In genomic region chr5:132802044-132802684, GRCh38 we compare ENCODE assay signal across 27 cellular contexts. TPM values are rescaled to one million over a fixed set of nuclear protein-coding genes. Genes with fewer than 3 reads are reported as not detected.
A peak's percentile ranks its signal among the peaks of the same experiment; 100 is the strongest.
DNase-seq lines count a peak whose midpoint lies in the region; ATAC-seq and TF ChIP-seq lines count a peak whose summit lies in the region.
"Had no signal": no experiment of that assay in that cellular context is flagged by ENCODE, and none has a peak within 500 bp of the region (broad histone marks: within the 10 kb centered on the region; RNA-seq: fewer than 3 reads in every experiment).

No MANE protein-coding gene starts in this region.

- 89 to 95% methylated on average over 4 to 5 of the region's 5 CpGs for whole genome bisulfite sequencing in endodermal cell (ENCODE audit: insufficient coverage in 1 of 2, insufficient read length in 1 of 2), 2 experiments

- POLR2A ChIA-PET in activated naive CD8-positive, alpha-beta T cell treated with anti-CD3 and anti-CD28 coated beads, Interleukin-2, amount 10 ng/mL, durations not matched to agents 7 days and 5 days (lab: Charles Lee) = no interaction called here
- POLR2A ChIA-PET in OCI-LY7 (lab: Charles Lee) = interaction anchor here (0.7 to 1.0 kb wide), 3 partner anchors 13 to 435 kb away, joined by 3 to 4 read pairs (median 3); no protein-coding TSS in a partner anchor

- H3K9me3 ChIP-seq in OCI-LY7 (ENCODE audit: low read length) (no peaks in the 10 kb centered on the region), endodermal cell (ENCODE audit: control insufficient read depth, low read length) (no peaks in the 10 kb centered on the region)
- H3K9me3 ChIP-seq: Caco-2, esophagus squamous epithelium, mucosa of descending colon, suprapubic skin, uterus had no signal

- peaks cover 51% of the 10 kb centered on the region for H3K27me3 Mint-ChIP-seq in activated naive CD8-positive, alpha-beta T cell treated with anti-CD3 and anti-CD28 coated beads, Interleukin-2, amount 10 ng/mL, durations not matched to agents 7 days and 5 days
- H3K27me3 Mint-ChIP-seq in activated naive CD8-positive, alpha-beta T cell treated with anti-CD3 and anti-CD28 coated beads for 36 hours = peaks cover 35% of the 10 kb centered on the region
- peaks cover 21% of the 10 kb centered on the region for H3K27me3 Mint-ChIP-seq in endodermal cell (ENCODE audit: insufficient read depth)

- no peaks in the 10 kb centered on the region for H3K9me2 ChIP-seq in OCI-LY7 (ENCODE audit: insufficient read depth, low read length)

- H4K20me1 ChIP-seq in OCI-LY7 (ENCODE audit: insufficient read depth, low read length) = no peaks in the 10 kb centered on the region

- H3K4me1 Mint-ChIP-seq in activated naive CD8-positive, alpha-beta T cell treated with anti-CD3 and anti-CD28 coated beads, Interleukin-2, amount 10 ng/mL, durations not matched to agents 7 days and 5 days = peaks cover 9% of the 10 kb centered on the region
- H3K4me1 Mint-ChIP-seq in activated naive CD8-positive, alpha-beta T cell treated with anti-CD3 and anti-CD28 coated beads for 36 hours = no peaks in the 10 kb centered on the region
- peaks cover 14% of the 10 kb centered on the region for H3K4me1 Mint-ChIP-seq in endodermal cell
- H3K4me1 Mint-ChIP-seq: activated naive CD8-positive, alpha-beta T cell treated with anti-CD3 and anti-CD28 coated beads, Interleukin-2, amount 50 U/mL, for 24 hours had no signal

- no peaks in the 10 kb centered on the region for H3K9me3 Mint-ChIP-seq in activated naive CD8-positive, alpha-beta T cell treated with anti-CD3 and anti-CD28 coated beads, Interleukin-2, amount 10 ng/mL, durations not matched to agents 7 days and 5 days
- no peaks in the 10 kb centered on the region for H3K9me3 Mint-ChIP-seq in activated naive CD8-positive, alpha-beta T cell treated with anti-CD3 and anti-CD28 coated beads for 36 hours
- peaks cover 4% of the 10 kb centered on the region for H3K9me3 Mint-ChIP-seq in endodermal cell
- H3K9me3 Mint-ChIP-seq: activated CD8-positive, alpha-beta T cell treated with anti-CD3 and anti-CD28 coated beads for 36 hours; activated naive CD8-positive, alpha-beta T cell treated with anti-CD3 and anti-CD28 coated beads, Interleukin-2, amount 50 U/mL, for 24 hours; T-helper 1 cell treated with Interleukin-12 subunit alpha and Interleukin-12 subunit beta and Interleukin-4 antibody, amounts not matched to agents 30 μg/mL and 1 μg/mL, for 36 hours had no signal

- no peak overlapping the region for H2AFZ ChIP-seq in OCI-LY7 (ENCODE audit: low read length)
- H2AFZ ChIP-seq: parathyroid adenoma had no signal

- peaks cover 7% of the 10 kb centered on the region for H3K27me3 ChIP-seq in endodermal cell (ENCODE audit: control insufficient read depth, insufficient read depth, low read length, poor library complexity, severe bottlenecking)
- H3K27me3 ChIP-seq: suprapubic skin, uterus had no signal

- DNase-seq in activated naive CD8-positive, alpha-beta T cell treated with anti-CD3 and anti-CD28 coated beads, Interleukin-2, amount 10 ng/mL, durations not matched to agents 7 days and 5 days = peak; percentile 11
- DNase-seq in activated naive CD8-positive, alpha-beta T cell treated with anti-CD3 and anti-CD28 coated beads for 36 hours = no peak
- no peak for DNase-seq in OCI-LY7 (ENCODE audit: low spot score)
- peak; percentile 22 for DNase-seq in endodermal cell
- DNase-seq in substantia nigra (lab: John Stamatoyannopoulos, UW) = peak in 3 of 49 donors; percentile 18 to 30 (median 24)
- no peak for DNase-seq in GM03348 (ENCODE audit: low spot score)
- no peak for DNase-seq in stimulated activated CD4-positive, alpha-beta T cell treated with anti-CD3 and anti-CD28 coated beads, Interleukin-2, amount 100 ng/mL, for 24 hours
- DNase-seq: activated CD4-positive, alpha-beta T cell treated with anti-CD3 and anti-CD28 coated beads for 1 hour; activated CD8-positive, alpha-beta T cell treated with anti-CD3 and anti-CD28 coated beads for 36 hours; activated naive CD8-positive, alpha-beta T cell treated with anti-CD3 and anti-CD28 coated beads, Interleukin-2, amount 50 U/mL, for 24 hours; C1 segment of cervical spinal cord; Caco-2; esophagus squamous epithelium; Kasumi-1; mucosa of descending colon; MV-4-11; NCI-H524 treated with DMSO at 0.1 percent for 48 hours; RPMI8226; uterus had no signal

- no peak overlapping the region for H3K4me3 ChIP-seq in OCI-LY7 (ENCODE audit: low read depth, low read length, poor library complexity, severe bottlenecking)
- no peak overlapping the region for H3K4me3 ChIP-seq in endodermal cell (ENCODE audit: low read length)
- H3K4me3 ChIP-seq: esophagus squamous epithelium, mucosa of descending colon, SK-N-MC, suprapubic skin, uterus had no signal

- no peak overlapping the region for H3K27ac Mint-ChIP-seq in activated naive CD8-positive, alpha-beta T cell treated with anti-CD3 and anti-CD28 coated beads, Interleukin-2, amount 10 ng/mL, durations not matched to agents 7 days and 5 days
- H3K27ac Mint-ChIP-seq in activated naive CD8-positive, alpha-beta T cell treated with anti-CD3 and anti-CD28 coated beads for 36 hours = no peak overlapping the region
- H3K27ac Mint-ChIP-seq in endodermal cell = no peak overlapping the region
- H3K27ac Mint-ChIP-seq: activated CD8-positive, alpha-beta T cell treated with anti-CD3 and anti-CD28 coated beads for 36 hours; activated naive CD8-positive, alpha-beta T cell treated with anti-CD3 and anti-CD28 coated beads, Interleukin-2, amount 50 U/mL, for 24 hours; T-helper 1 cell treated with Interleukin-12 subunit alpha and Interleukin-12 subunit beta and Interleukin-4 antibody, amounts not matched to agents 30 μg/mL and 1 μg/mL, for 36 hours had no signal

- TF ChIP-seq CTCF in OCI-LY7 (conservative IDR thresholded peaks at IDR 0.05; ENCODE audit: low read length) (peak; percentile 47), endodermal cell (conservative IDR thresholded peaks at IDR 0.05) (no peak)

- CTCF ChIA-PET in OCI-LY7 (lab: Charles Lee; ENCODE audit: unreplicated experiment) = no interaction called here

- intact Hi-C loops in OCI-LY7 (cut with micrococcal nuclease; ENCODE audit: unreplicated experiment) = loop anchor here (5.0 kb wide), 1 partner anchor 275 kb away; no protein-coding TSS in a partner anchor

- H3K4me2 ChIP-seq in OCI-LY7 (ENCODE audit: low read length) = no peak overlapping the region

- no peak overlapping the region for H3K9ac ChIP-seq in endodermal cell (ENCODE audit: extremely low read depth, low read length, poor library complexity, severe bottlenecking)
- H3K9ac ChIP-seq: parathyroid adenoma had no signal

- H3K79me2 ChIP-seq in OCI-LY7 (ENCODE audit: insufficient read depth, low read depth, low read length) = no peaks in the 10 kb centered on the region
- H3K79me2 ChIP-seq: parathyroid adenoma had no signal

- BruUV-seq in OCI-LY7 (replicated peaks; lab: Mats Ljungman, UMichigan) = no TSS peak

- H3K36me3 ChIP-seq in OCI-LY7 (ENCODE audit: insufficient read depth, low read length) = no peaks in the 10 kb centered on the region
- no peaks in the 10 kb centered on the region for H3K36me3 ChIP-seq in endodermal cell (ENCODE audit: control insufficient read depth, insufficient read depth, low read length)
- H3K36me3 ChIP-seq: esophagus squamous epithelium, suprapubic skin, uterus had no signal

- H3K4me3 Mint-ChIP-seq in activated naive CD8-positive, alpha-beta T cell treated with anti-CD3 and anti-CD28 coated beads, Interleukin-2, amount 10 ng/mL, durations not matched to agents 7 days and 5 days = no peak overlapping the region
- no peak overlapping the region for H3K4me3 Mint-ChIP-seq in activated naive CD8-positive, alpha-beta T cell treated with anti-CD3 and anti-CD28 coated beads for 36 hours
- H3K4me3 Mint-ChIP-seq in endodermal cell = no peak overlapping the region
- H3K4me3 Mint-ChIP-seq: activated CD8-positive, alpha-beta T cell treated with anti-CD3 and anti-CD28 coated beads for 36 hours; activated naive CD8-positive, alpha-beta T cell treated with anti-CD3 and anti-CD28 coated beads, Interleukin-2, amount 50 U/mL, for 24 hours; T-helper 1 cell treated with Interleukin-12 subunit alpha and Interleukin-12 subunit beta and Interleukin-4 antibody, amounts not matched to agents 30 μg/mL and 1 μg/mL, for 36 hours had no signal

- H3K4me1 ChIP-seq in OCI-LY7 (ENCODE audit: insufficient read depth, low read length, poor library complexity, severe bottlenecking) (no peaks in the 10 kb centered on the region), endodermal cell (ENCODE audit: control insufficient read depth, insufficient read depth, low read length) (peaks cover 7% of the 10 kb centered on the region)
- H3K4me1 ChIP-seq: esophagus squamous epithelium, parathyroid adenoma, suprapubic skin, uterus had no signal

- H3K27ac ChIP-seq in OCI-LY7 (ENCODE audit: low read depth, low read length, poor library complexity, severe bottlenecking) = no peak overlapping the region
- no peak overlapping the region for H3K27ac ChIP-seq in endodermal cell (ENCODE audit: low read depth, low read length)
- H3K27ac ChIP-seq in substantia nigra (ENCODE audit: low read depth, low read length, poor library complexity, severe bottlenecking) = peak overlapping the region; percentile 97
- H3K27ac ChIP-seq: esophagus squamous epithelium, parathyroid adenoma, SK-N-MC, suprapubic skin, uterus had no signal

- H3K36me3 Mint-ChIP-seq in activated naive CD8-positive, alpha-beta T cell treated with anti-CD3 and anti-CD28 coated beads, Interleukin-2, amount 10 ng/mL, durations not matched to agents 7 days and 5 days = no peaks in the 10 kb centered on the region
- H3K36me3 Mint-ChIP-seq in activated naive CD8-positive, alpha-beta T cell treated with anti-CD3 and anti-CD28 coated beads for 36 hours = no peaks in the 10 kb centered on the region
- no peaks in the 10 kb centered on the region for H3K36me3 Mint-ChIP-seq in endodermal cell (ENCODE audit: low read depth)

- peak; percentile 33 for ATAC-seq in activated naive CD8-positive, alpha-beta T cell treated with anti-CD3 and anti-CD28 coated beads, Interleukin-2, amount 10 ng/mL, durations not matched to agents 7 days and 5 days (ENCODE audit: low read depth)
- no peak for ATAC-seq in GM19455 (IDR thresholded peaks at IDR 0.05; ENCODE audit: unreplicated experiment)
- ATAC-seq: activated CD8-positive, alpha-beta T cell treated with anti-CD3 and anti-CD28 coated beads for 36 hours; activated naive CD8-positive, alpha-beta T cell treated with anti-CD3 and anti-CD28 coated beads, Interleukin-2, amount 50 U/mL, for 24 hours; mucosa of descending colon had no signal

RNA-seq across cellular contexts. Expression of gene SOWAHA, which starts 10.9 kb away (rescaled TPM):
- not detected for total RNA-seq in activated naive CD8-positive, alpha-beta T cell treated with anti-CD3 and anti-CD28 coated beads, Interleukin-2, amount 10 ng/mL, durations not matched to agents 7 days and 5 days
- total RNA-seq in activated naive CD8-positive, alpha-beta T cell treated with anti-CD3 and anti-CD28 coated beads for 36 hours = under 1 TPM in 1 of 2 experiments, not detected in 1; 0.06 TPM
- not detected in 2 replicates for total RNA-seq in OCI-LY7 (2014; rRNA removed; shearing (Covaris generic))
- total RNA-seq in OCI-LY7 (2022) (not detected in 2 replicates), endodermal cell (under 1 TPM in 1 of 2 donors, not detected in 1; 0.13 TPM)
- not detected for polyA plus RNA-seq in endodermal cell (2013, experiment 1 of 2)
- polyA plus RNA-seq in endodermal cell (2013, experiment 2 of 2) = not detected
- total RNA-seq: activated CD8-positive, alpha-beta T cell treated with anti-CD3 and anti-CD28 coated beads for 36 hours; Daoy had no signal
- polyA plus RNA-seq: keratinocyte had no signal

RNA-seq across cellular contexts. Expression of gene SEPTIN8, which starts 25.1 kb away (rescaled TPM):
- 10 to 100 TPM; 39.2 to 40.4 TPM for total RNA-seq in activated naive CD8-positive, alpha-beta T cell treated with anti-CD3 and anti-CD28 coated beads, Interleukin-2, amount 10 ng/mL, durations not matched to agents 7 days and 5 days
- 10 to 100 TPM; 21.2 to 22.2 TPM for total RNA-seq in activated naive CD8-positive, alpha-beta T cell treated with anti-CD3 and anti-CD28 coated beads for 36 hours
- 10.6 and 11.8 TPM in 2 replicates for total RNA-seq in OCI-LY7 (2014; rRNA removed; shearing (Covaris generic))
- 12.8 and 15.5 TPM in 2 replicates for total RNA-seq in OCI-LY7 (2022)
- total RNA-seq in endodermal cell = 10 to 100 TPM; 49.0 to 56.7 TPM
- polyA plus RNA-seq in endodermal cell (2013, experiment 1 of 2) = 44.7 TPM
- polyA plus RNA-seq in endodermal cell (2013, experiment 2 of 2) = 40.8 TPM

RNA-seq across cellular contexts. Expression of gene SHROOM1, which starts 28.3 kb away (rescaled TPM):
- 1 to 10 TPM; 4.0 to 6.3 TPM for total RNA-seq in activated naive CD8-positive, alpha-beta T cell treated with anti-CD3 and anti-CD28 coated beads, Interleukin-2, amount 10 ng/mL, durations not matched to agents 7 days and 5 days
- total RNA-seq in activated naive CD8-positive, alpha-beta T cell treated with anti-CD3 and anti-CD28 coated beads for 36 hours = 1 to 10 TPM; 1.8 to 2.3 TPM
- 0.36 and 0.60 TPM in 2 replicates for total RNA-seq in OCI-LY7 (2014; rRNA removed; shearing (Covaris generic))
- 1.8 and 2.4 TPM in 2 replicates for total RNA-seq in OCI-LY7 (2022)
- total RNA-seq in endodermal cell = 10 to 100 TPM in 1 of 2 donors, 1 to 10 TPM in 1; 6.6 to 14.4 TPM
- 2.1 TPM for polyA plus RNA-seq in endodermal cell (2013, experiment 1 of 2)
- polyA plus RNA-seq in endodermal cell (2013, experiment 2 of 2) = 0.91 TPM

RNA-seq across cellular contexts. Expression of gene CCNI2, which starts 54.9 kb away (rescaled TPM):
- total RNA-seq in activated naive CD8-positive, alpha-beta T cell treated with anti-CD3 and anti-CD28 coated beads, Interleukin-2, amount 10 ng/mL, durations not matched to agents 7 days and 5 days = 10 to 100 TPM in 1 of 2 experiments, 1 to 10 TPM in 1; 8.9 to 12.4 TPM
- 1 to 10 TPM; 6.9 to 8.4 TPM for total RNA-seq in activated naive CD8-positive, alpha-beta T cell treated with anti-CD3 and anti-CD28 coated beads for 36 hours
- total RNA-seq in OCI-LY7 (2014; rRNA removed; shearing (Covaris generic)) = not detected in 2 replicates
- total RNA-seq in OCI-LY7 (2022) (not detected in 2 replicates), endodermal cell (1 to 10 TPM; 1.2 to 1.3 TPM)
- 0.21 TPM for polyA plus RNA-seq in endodermal cell (2013, experiment 1 of 2)
- not detected for polyA plus RNA-seq in endodermal cell (2013, experiment 2 of 2)
- total RNA-seq: suprapubic skin, uterus had no signal
- polyA plus RNA-seq: keratinocyte, neural cell had no signal

Comparison
In these comparisons a context has a peak if more than half of its experiments do, and no peak if none do; other contexts are left out.
1. DNase-seq: peak in activated naive CD8-positive, alpha-beta T cell treated with anti-CD3 and anti-CD28 coated beads, Interleukin-2, amount 10 ng/mL, durations not matched to agents 7 days and 5 days (single experiment) and endodermal cell (single experiment); none in activated naive CD8-positive, alpha-beta T cell treated with anti-CD3 and anti-CD28 coated beads for 36 hours (single experiment), OCI-LY7 (single experiment), GM03348 (single experiment) and stimulated activated CD4-positive, alpha-beta T cell treated with anti-CD3 and anti-CD28 coated beads, Interleukin-2, amount 100 ng/mL, for 24 hours (0 of 2).